In genomic region chr10:27341001-27341400, GRCh38 we compare ENCODE assay signal across 19 cellular contexts.
DNase-seq lines count a peak whose midpoint lies in the region; TF ChIP-seq lines count a peak whose summit lies in the region.
"Had no signal": no experiment of that assay in that cellular context is flagged by ENCODE, and none has a peak within 500 bp of the region (broad histone marks: within the 10 kb centered on the region; RNA-seq: fewer than 3 reads in every experiment).

No MANE protein-coding gene starts in this region.

- DNase-seq in NCI-H748 (lab: John Stamatoyannopoulos, UW; ENCODE audit: unreplicated experiment): peak; percentile 1
- DNase-seq in NCI-H748 treated with DMSO at 0.1 percent for 48 hours (lab: John Stamatoyannopoulos, UW): no peak
- DNase-seq in NCI-H774 (lab: John Stamatoyannopoulos, UW): peak; percentile 37
- DNase-seq in cerebellum (ENCODE audit: low spot score): peak; percentile 13
- DNase-seq in suprapubic skin (ENCODE audit: low spot score in 2 of 2): no peak
- no peak for DNase-seq in uterus
- DNase-seq in SKM-1 (lab: John Stamatoyannopoulos, UW; ENCODE audit: unreplicated experiment): no peak
- DNase-seq: Caco-2; CD4-positive, CD25-positive, alpha-beta regulatory T cell; DMS 273 treated with DMSO at 0.1 percent for 48 hours; KG1; NCI-H1105; NCI-H1694 treated with DMSO at 0.1 percent for 48 hours; NCI-H2107; NK-92 treated with Interleukin-12 subunit alpha and Interleukin-12 subunit beta, amount 100 ng/mL, for 24 hours; Peyer's patch; T-cell had no signal

- intact Hi-C loops in uterus (cut with DNase I; ENCODE audit: low total_unique reads): no loop called here

- no peak for TF ChIP-seq POLR2A in suprapubic skin (IDR thresholded peaks at IDR 0.05)
- no peak for TF ChIP-seq POLR2A in uterus (IDR thresholded peaks at IDR 0.05)

- 63% methylated on average over 3 of the region's 3 CpGs for WGBS in suprapubic skin

- H3K27me3 ChIP-seq in suprapubic skin: peaks cover 7% of the 10 kb centered on the region
- no peaks in the 10 kb centered on the region for H3K27me3 ChIP-seq in uterus
- H3K27me3 ChIP-seq: Peyer's patch had no signal

- H3K36me3 ChIP-seq in suprapubic skin: no peaks in the 10 kb centered on the region
- no peaks in the 10 kb centered on the region for H3K36me3 ChIP-seq in uterus
- H3K36me3 ChIP-seq: HAP-1, Peyer's patch had no signal

- H3K4me1 ChIP-seq in suprapubic skin (no peaks in the 10 kb centered on the region), uterus (no peaks in the 10 kb centered on the region)
- H3K4me1 ChIP-seq: Caco-2, HAP-1, Peyer's patch had no signal

- H3K4me3 ChIP-seq in suprapubic skin (no peak overlapping the region), uterus (no peak overlapping the region)
- H3K4me3 ChIP-seq: GM23338, HAP-1, Peyer's patch had no signal

- H3K27ac ChIP-seq in suprapubic skin: no peak overlapping the region
- no peak overlapping the region for H3K27ac ChIP-seq in uterus
- H3K27ac ChIP-seq: Peyer's patch had no signal

- no peak for TF ChIP-seq EP300 in suprapubic skin (IDR thresholded peaks at IDR 0.05)

- TF ChIP-seq CTCF in suprapubic skin (IDR thresholded peaks at IDR 0.05): no peak
- TF ChIP-seq CTCF in uterus (IDR thresholded peaks at IDR 0.05): no peak

- no peaks in the 10 kb centered on the region for H3K9me3 ChIP-seq in suprapubic skin
- H3K9me3 ChIP-seq in uterus: no peaks in the 10 kb centered on the region
- H3K9me3 ChIP-seq: Caco-2, HAP-1, Peyer's patch had no signal

Comparison
In these comparisons a context has a peak if more than half of its experiments do, and no peak if none do; other contexts are left out.
1. DNase-seq: peak in NCI-H748 (single experiment), NCI-H774 (single experiment) and cerebellum (single experiment); none in NCI-H748 treated with DMSO at 0.1 percent for 48 hours (single experiment), suprapubic skin (0 of 2), uterus (0 of 2) and SKM-1 (single experiment).